In genomic region chr13:25018729-25019115, GRCh38 we compare ENCODE assay signal across 10 cellular contexts.
DNase-seq lines count a peak whose midpoint lies in the region; ATAC-seq, FAIRE-seq and TF ChIP-seq lines count a peak whose summit lies in the region.
"Had no signal": no experiment of that assay in that cellular context is flagged by ENCODE, and none has a peak within 500 bp of the region (broad histone marks: within the 10 kb centered on the region; RNA-seq: fewer than 3 reads in every experiment).

No MANE protein-coding gene starts in this region.

- H3K4me1 ChIP-seq in BLaER1 (peaks cover 27% of the 10 kb centered on the region), adrenal gland (replicated peaks in 1 of 2) (no peaks in the 10 kb centered on the region), gastroesophageal sphincter (peaks cover 0 to 16% (median 0%) of the 10 kb centered on the region in 3 donors)

- intact Hi-C loops in adrenal gland (cut with DNase I): no loop called here

- peak overlapping the region; percentile 82 for H3K4me2 ChIP-seq in BLaER1

- H3K4me3 ChIP-seq in BLaER1: peak overlapping the region; percentile 64
- peak overlapping the region; percentile 56 for H3K4me3 ChIP-seq in GM12875 (ENCODE audit: low read depth, low read length)
- H3K4me3 ChIP-seq in adrenal gland: no peak overlapping the region
- peak overlapping the region in 1 of 2 donors; percentile 51 for H3K4me3 ChIP-seq in gastroesophageal sphincter

- H3K27me3 Mint-ChIP-seq in activated naive CD8-positive, alpha-beta T cell treated with anti-CD3 and anti-CD28 coated beads for 36 hours: peaks cover 53% of the 10 kb centered on the region
- peaks cover 2% of the 10 kb centered on the region for H3K27me3 Mint-ChIP-seq in memory B cell

- no peaks in the 10 kb centered on the region for H3K36me3 Mint-ChIP-seq in activated naive CD8-positive, alpha-beta T cell treated with anti-CD3 and anti-CD28 coated beads for 36 hours
- H3K36me3 Mint-ChIP-seq in memory B cell: no peaks in the 10 kb centered on the region

- no peaks in the 10 kb centered on the region for H4K20me1 ChIP-seq in BLaER1

- H3K9me3 Mint-ChIP-seq in activated naive CD8-positive, alpha-beta T cell treated with anti-CD3 and anti-CD28 coated beads for 36 hours: no peaks in the 10 kb centered on the region
- H3K9me3 Mint-ChIP-seq in memory B cell: no peaks in the 10 kb centered on the region

- H3K27ac Mint-ChIP-seq in activated naive CD8-positive, alpha-beta T cell treated with anti-CD3 and anti-CD28 coated beads for 36 hours: no peak overlapping the region
- no peak overlapping the region for H3K27ac Mint-ChIP-seq in memory B cell

- no peaks in the 10 kb centered on the region for H3K36me3 ChIP-seq in BLaER1
- no peaks in the 10 kb centered on the region for H3K36me3 ChIP-seq in adrenal gland (replicated peaks in 1 of 2)
- no peaks in the 10 kb centered on the region for H3K36me3 ChIP-seq in gastroesophageal sphincter

- peak overlapping the region; percentile 71; the same call in 1 of the 2 replicates for H3K9ac ChIP-seq in BLaER1

- H3K27me3 ChIP-seq in BLaER1: no peaks in the 10 kb centered on the region
- H3K27me3 ChIP-seq in adrenal gland: peaks cover 9% of the 10 kb centered on the region
- H3K27me3 ChIP-seq in gastroesophageal sphincter: peaks cover 78% of the 10 kb centered on the region

- TF ChIP-seq EP300 in gastroesophageal sphincter (IDR thresholded peaks at IDR 0.05): no peak

- WGBS in adrenal gland, 4 donors: 3 to 20% (median 4%) methylated on average over 2 to 24 of the region's 24 CpGs; no CpG with 5 or more reads in 1 of the 4 donors
- 7% methylated on average over 5 of the region's 24 CpGs; no CpG with 5 or more reads in 1 of the 2 donors for WGBS in gastroesophageal sphincter (ENCODE audit: low coverage in 1 of 2), 2 donors

- no peak for TF ChIP-seq POLR2A in adrenal gland (IDR thresholded peaks at IDR 0.05)
- TF ChIP-seq POLR2A in gastroesophageal sphincter (IDR thresholded peaks at IDR 0.05): no peak

- ATAC-seq in memory B cell (ENCODE audit: low read depth) (no peak), gastroesophageal sphincter (no peak), GM21423 (IDR thresholded peaks at IDR 0.05; ENCODE audit: unreplicated experiment) (no peak)

- H3K4me3 Mint-ChIP-seq in activated naive CD8-positive, alpha-beta T cell treated with anti-CD3 and anti-CD28 coated beads for 36 hours: peak overlapping the region; percentile 14
- peak overlapping the region; percentile 84 for H3K4me3 Mint-ChIP-seq in memory B cell

- FAIRE-seq in D721Med (lab: Jason Lieb, UNC): no peak
- FAIRE-seq: frontal cortex, G401.6 had no signal

- H3K4me1 Mint-ChIP-seq in activated naive CD8-positive, alpha-beta T cell treated with anti-CD3 and anti-CD28 coated beads for 36 hours: peaks cover 6% of the 10 kb centered on the region
- H3K4me1 Mint-ChIP-seq in memory B cell: peaks cover 15% of the 10 kb centered on the region

- TF ChIP-seq CTCF in GM12875 (IDR thresholded peaks at IDR 0.05; ENCODE audit: borderline replicate concordance, insufficient read depth, low read depth, low read length) (no peak), D721Med (IDR thresholded peaks at IDR 0.05; ENCODE audit: insufficient read depth, missing control alignments) (no peak), adrenal gland (IDR thresholded peaks at IDR 0.05) (no peak), gastroesophageal sphincter (IDR thresholded peaks at IDR 0.05) (no peak)

- peak overlapping the region; percentile 79 for H3K27ac ChIP-seq in BLaER1
- no peak overlapping the region for H3K27ac ChIP-seq in adrenal gland
- H3K27ac ChIP-seq in gastroesophageal sphincter: no peak overlapping the region

- no peak for DNase-seq in activated naive CD8-positive, alpha-beta T cell treated with anti-CD3 and anti-CD28 coated beads for 36 hours
- DNase-seq in memory B cell (ENCODE audit: low spot score in 2 of 2): no peak
- no peak for DNase-seq in D721Med (ENCODE audit: insufficient read length, low spot score)
- no peak for DNase-seq in adrenal gland

- H3K9me3 ChIP-seq in BLaER1 (no peaks in the 10 kb centered on the region), adrenal gland (replicated peaks in 1 of 3) (no peaks in the 10 kb centered on the region), gastroesophageal sphincter (no peaks in the 10 kb centered on the region)

Comparison
In these comparisons a context has a peak if more than half of its experiments do, and no peak if none do; other contexts are left out.
1. H3K4me3 ChIP-seq: peak in BLaER1 (single experiment) and GM12875 (single experiment); none in adrenal gland (0 of 4).